ENCODE assay signal across 8 cellular contexts in genomic region chr2:130390460-130391057, GRCh38. TPM values are rescaled to one million over a fixed set of nuclear protein-coding genes. Genes with fewer than 3 reads are reported as not detected.
DNase-seq lines count a peak whose midpoint lies in the region; ATAC-seq lines count a peak whose summit lies in the region.

No MANE protein-coding gene starts in this region.

- no peaks in the 10 kb centered on the region for H3K9me3 Mint-ChIP-seq in activated CD4-positive, alpha-beta T cell treated with anti-CD3 and anti-CD28 coated beads, Interleukin-2, amount 10 ng/mL, durations not matched to agents 24 days and 14 days
- no peaks in the 10 kb centered on the region for H3K9me3 Mint-ChIP-seq in activated naive CD4-positive, alpha-beta T cell treated with anti-CD3 and anti-CD28 coated beads, Interleukin-2, amount 50 U/mL, for 72 hours

- H3K4me3 Mint-ChIP-seq in activated CD4-positive, alpha-beta T cell treated with anti-CD3 and anti-CD28 coated beads, Interleukin-2, amount 10 ng/mL, durations not matched to agents 24 days and 14 days, result peak overlapping the region; percentile 90

- intact Hi-C loops in activated CD4-positive, alpha-beta T cell treated with anti-CD3 and anti-CD28 coated beads, Interleukin-2, amount 10 ng/mL, durations not matched to agents 24 days and 14 days (cut with micrococcal nuclease), result loop anchor here (1.0 to 5.0 kb wide), 3 partner anchors 18 to 48 kb away; partner anchors contain the start of genes IMP4 and PTPN18

- H3K27ac Mint-ChIP-seq in activated CD4-positive, alpha-beta T cell treated with anti-CD3 and anti-CD28 coated beads, Interleukin-2, amount 10 ng/mL, durations not matched to agents 24 days and 14 days, result peak overlapping the region; percentile 88
- H3K27ac Mint-ChIP-seq in activated naive CD4-positive, alpha-beta T cell treated with anti-CD3 and anti-CD28 coated beads, Interleukin-2, amount 50 U/mL, for 72 hours, result peak overlapping the region; percentile 47 to 53

- H3K36me3 Mint-ChIP-seq in activated CD4-positive, alpha-beta T cell treated with anti-CD3 and anti-CD28 coated beads, Interleukin-2, amount 10 ng/mL, durations not matched to agents 24 days and 14 days (ENCODE audit: low read depth), result peaks cover 5% of the 10 kb centered on the region
- no peaks in the 10 kb centered on the region for H3K36me3 Mint-ChIP-seq in activated naive CD4-positive, alpha-beta T cell treated with anti-CD3 and anti-CD28 coated beads, Interleukin-2, amount 50 U/mL, for 72 hours

- ATAC-seq in HG03175 (IDR thresholded peaks at IDR 0.05; ENCODE audit: unreplicated experiment), result peak; percentile 29
- ATAC-seq in activated naive CD4-positive, alpha-beta T cell treated with anti-CD3 and anti-CD28 coated beads, Interleukin-2, amount 50 U/mL, for 72 hours, result peak in 1 of 2 donors; percentile 9

- H3K27ac ChIP-seq in skin epidermis, result peak overlapping the region in 20 of 21 experiments; percentile 62 to 89 (median 77)

- DNase-seq in activated CD4-positive, alpha-beta T cell treated with anti-CD3 and anti-CD28 coated beads, Interleukin-2, amount 10 ng/mL, durations not matched to agents 24 days and 14 days, result peak; percentile 57
- DNase-seq in activated CD4-positive, alpha-beta T cell treated with anti-CD3 and anti-CD28 coated beads, Interleukin-2, amount 50 U/mL, for 48 hours, result no peak
- DNase-seq in activated naive CD4-positive, alpha-beta T cell treated with anti-CD3 and anti-CD28 coated beads, Interleukin-2, amount 50 U/mL, for 72 hours (ENCODE audit: low spot score in 2 of 2), result no peak
- no peak for DNase-seq in stimulated activated naive CD4-positive, alpha-beta T cell treated with Interleukin-2 at 50 U/mL for 16 hours (lab: John Stamatoyannopoulos, UW)
- no peak for DNase-seq in NCI-H748 treated with DMSO at 0.1 percent for 48 hours (lab: John Stamatoyannopoulos, UW)

- peak overlapping the region; percentile 53 for H3K4me3 ChIP-seq in iPS-11a (ENCODE audit: low read depth, low read length)
- H3K4me3 ChIP-seq in skin epidermis, result peak overlapping the region; percentile 51 to 75 (median 56)

- H3K4me1 Mint-ChIP-seq in activated CD4-positive, alpha-beta T cell treated with anti-CD3 and anti-CD28 coated beads, Interleukin-2, amount 10 ng/mL, durations not matched to agents 24 days and 14 days, result peaks cover 11% of the 10 kb centered on the region

- no peaks in the 10 kb centered on the region for H3K27me3 Mint-ChIP-seq in activated CD4-positive, alpha-beta T cell treated with anti-CD3 and anti-CD28 coated beads, Interleukin-2, amount 10 ng/mL, durations not matched to agents 24 days and 14 days

RNA-seq across cellular contexts. Expression of gene PTPN18, which starts 34.7 kb away (rescaled TPM):
- 61.7 and 61.9 TPM in 2 replicates for total RNA-seq in activated CD4-positive, alpha-beta T cell treated with anti-CD3 and anti-CD28 coated beads, Interleukin-2, amount 10 ng/mL, durations not matched to agents 24 days and 14 days
- 10 to 100 TPM; 28.3 to 62.1 TPM for total RNA-seq in activated naive CD4-positive, alpha-beta T cell treated with anti-CD3 and anti-CD28 coated beads, Interleukin-2, amount 50 U/mL, for 72 hours

RNA-seq across cellular contexts. Expression of gene IMP4, which starts 47.9 kb away (rescaled TPM):
- 177 and 178 TPM in 2 replicates for total RNA-seq in activated CD4-positive, alpha-beta T cell treated with anti-CD3 and anti-CD28 coated beads, Interleukin-2, amount 10 ng/mL, durations not matched to agents 24 days and 14 days
- total RNA-seq in activated naive CD4-positive, alpha-beta T cell treated with anti-CD3 and anti-CD28 coated beads, Interleukin-2, amount 50 U/mL, for 72 hours, result 100 to 1,000 TPM in 1 of 2 donors, 10 to 100 TPM in 1; 91.0 to 106 TPM
